ENCODE assay signal across 23 cellular contexts in the genomic region with DNA sequence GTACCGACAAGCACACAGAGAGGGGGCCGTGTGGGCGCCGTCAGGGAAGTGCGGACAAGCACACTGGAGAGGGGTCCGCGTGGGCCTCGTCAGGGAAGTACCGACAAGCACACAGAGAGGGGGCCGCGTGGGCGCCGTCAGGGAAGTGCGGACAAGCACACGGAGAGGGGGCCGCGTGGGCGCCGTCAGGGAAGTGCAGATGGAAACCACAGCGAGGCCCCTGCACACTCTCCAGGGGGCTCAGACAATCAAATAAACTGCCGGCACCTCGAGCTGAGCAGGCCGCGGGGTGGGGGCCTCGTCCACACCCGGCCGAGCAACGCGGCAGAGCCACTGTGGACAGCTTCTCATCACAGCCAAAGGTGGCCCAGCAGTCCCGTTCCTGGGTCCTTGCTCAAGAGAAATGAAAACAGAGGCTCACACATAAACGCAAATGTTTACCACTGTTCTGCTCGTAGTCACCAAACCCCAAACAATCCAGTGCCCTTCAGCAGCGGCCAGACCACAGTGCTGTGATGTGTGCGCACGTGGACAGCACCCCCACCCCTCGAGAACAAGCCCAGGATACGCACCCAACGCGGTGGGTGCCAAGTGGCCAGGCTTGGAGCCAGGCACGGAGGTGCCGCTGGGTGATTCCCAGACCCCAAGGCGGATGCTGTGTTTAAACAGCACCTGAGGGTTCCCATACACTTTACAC. TPM values are rescaled to one million over a fixed set of nuclear protein-coding genes. Genes with fewer than 3 reads are reported as not detected.
A peak's percentile ranks its signal among the peaks of the same experiment; 100 is the strongest.
DNase-seq lines count a peak whose midpoint lies in the region; ATAC-seq and TF ChIP-seq lines count a peak whose summit lies in the region.
"Had no signal": no experiment of that assay in that cellular context is flagged by ENCODE, and none has a peak within 500 bp of the region (broad histone marks: within the 10 kb centered on the region; RNA-seq: fewer than 3 reads in every experiment).

No MANE protein-coding gene starts in this region.

- H3K27ac Mint-ChIP-seq in immature natural killer cell = no peak overlapping the region
- H3K27ac Mint-ChIP-seq: activated CD4-positive, alpha-beta T cell treated with anti-CD3 and anti-CD28 coated beads, Interleukin-2, amount 10 ng/mL, durations not matched to agents 24 days and 14 days; CD14-positive monocyte; endodermal cell; memory B cell; progenitor cell of endocrine pancreas had no signal

- DNase-seq in Ammon's horn (ENCODE audit: low spot score) (peak; percentile 75), RWPE1 (ENCODE audit: low spot score) (no peak), putamen (ENCODE audit: low spot score) (peak; percentile 61), ureter (ENCODE audit: low spot score) (no peak), immature natural killer cell (no peak)
- DNase-seq: HCEC 1CT, NCI-H2029 treated with DMSO at 0.1 percent for 48 hours, NCI-H226, NCI-H774 had no signal

- H3K27ac ChIP-seq in RWPE1 (peak overlapping the region; percentile 93; the same call in 1 of the 2 replicates), layer of hippocampus (ENCODE audit: low read depth, low read length) (peak overlapping the region; percentile 98)
- H3K27ac ChIP-seq: breast epithelium, coronary artery, skin epidermis, vagina had no signal

- H3K4me1 Mint-ChIP-seq in immature natural killer cell = peaks cover 5 to 8% of the 10 kb centered on the region in 2 donors

- no peaks in the 10 kb centered on the region for H3K9me3 Mint-ChIP-seq in immature natural killer cell
- H3K9me3 Mint-ChIP-seq: activated CD4-positive, alpha-beta T cell treated with anti-CD3 and anti-CD28 coated beads, Interleukin-2, amount 10 ng/mL, durations not matched to agents 24 days and 14 days; activated T-cell treated with anti-CD3 and anti-CD28 coated beads, Interleukin-2, amount 50 U/mL, for 4 hours; endodermal cell; memory B cell; naive thymus-derived CD4-positive, alpha-beta T cell had no signal

- H3K4me3 Mint-ChIP-seq in immature natural killer cell = no peak overlapping the region
- H3K4me3 Mint-ChIP-seq: activated CD4-positive, alpha-beta T cell treated with anti-CD3 and anti-CD28 coated beads, Interleukin-2, amount 10 ng/mL, durations not matched to agents 24 days and 14 days; activated T-cell treated with anti-CD3 and anti-CD28 coated beads, Interleukin-2, amount 50 U/mL, for 4 hours; CD14-positive monocyte; endodermal cell; memory B cell; naive thymus-derived CD4-positive, alpha-beta T cell had no signal

- no peak for TF ChIP-seq CTCF in RWPE1 (conservative IDR thresholded peaks at IDR 0.05; ENCODE audit: low read depth)

- H3K27me3 Mint-ChIP-seq in immature natural killer cell (ENCODE audit: low read depth in 3 of 3) = peaks cover 1 to 5% (median 2%) of the 10 kb centered on the region in 3 donors
- H3K27me3 Mint-ChIP-seq: progenitor cell of endocrine pancreas had no signal

- peaks cover 6 to 9% (median 6%) of the 10 kb centered on the region in 3 donors for H3K36me3 Mint-ChIP-seq in immature natural killer cell

- ATAC-seq in HG03442 (IDR thresholded peaks at IDR 0.05; ENCODE audit: unreplicated experiment) (no peak), HG02981 (IDR thresholded peaks at IDR 0.05; ENCODE audit: unreplicated experiment) (no peak)
- ATAC-seq: naive thymus-derived CD4-positive, alpha-beta T cell had no signal

- POLR2A ChIA-PET in RWPE1 (lab: Yijun Ruan, JAX; ENCODE audit: low non-redundant PET) = no interaction called here

- CTCF ChIA-PET in RWPE1 (lab: Yijun Ruan, JAX) = interaction anchor here (0.6 to 1.5 kb wide), 4 partner anchors 234 to 352 kb away, joined by 3 to 5 read pairs (median 4); no protein-coding TSS in a partner anchor

- no peaks in the 10 kb centered on the region for H3K27me3 ChIP-seq in layer of hippocampus (ENCODE audit: control insufficient read depth, insufficient read depth, low read length)
- H3K27me3 ChIP-seq: breast epithelium, vagina had no signal

RNA-seq across cellular contexts. Expression of a gene that starts 24.7 kb away (rescaled TPM):
- 7.5 TPM for total RNA-seq in ureter
- under 1 TPM in 2 of 3 donors, not detected in 1; 0.19 TPM for polyA plus RNA-seq in immature natural killer cell
- total RNA-seq: activated CD4-positive, alpha-beta T cell treated with anti-CD3 and anti-CD28 coated beads, Interleukin-2, amount 10 ng/mL, durations not matched to agents 24 days and 14 days had no signal

RNA-seq across cellular contexts. Expression of a gene that starts 56.3 kb away (rescaled TPM):
- 10.9 TPM for total RNA-seq in ureter
- polyA plus RNA-seq in immature natural killer cell = 1 to 10 TPM; 1.9 to 4.0 (median 2.5) TPM

Comparison
In these comparisons a context has a peak if more than half of its experiments do, and no peak if none do; other contexts are left out.
1. DNase-seq: peak in Ammon's horn (single experiment) and putamen (single experiment); none in RWPE1 (single experiment), ureter (single experiment) and immature natural killer cell (0 of 3).